Comparison of ENCODE assay signal across 1 cellular context in genomic region chr5:158599132-158599531, GRCh38.
TF ChIP-seq lines count a peak whose summit lies in the region.

No MANE protein-coding gene starts in this region.

TF ChIP-seq in GM12878, 131 proteins besides CTCF, POLR2A, EP300 and RAD21 (continued from another document):
- TF ChIP-seq POU2F2 (IDR thresholded peaks at IDR 0.05; ENCODE audit: borderline replicate concordance, low read depth, low read length) (no peak), STAT1 (conservative IDR thresholded peaks at IDR 0.05) (no peak), RAD51 (IDR thresholded peaks at IDR 0.05) (no peak), E2F8 (IDR thresholded peaks at IDR 0.05; ENCODE audit: low read depth, partially characterized antibody) (no peak), ATF7 (IDR thresholded peaks at IDR 0.05; ENCODE audit: low read depth) (no peak; the same call in 1 of the 2 replicates), REST (IDR thresholded peaks at IDR 0.05; ENCODE audit: low read depth, low read length) (no peak), FOS (IDR thresholded peaks at IDR 0.05; ENCODE audit: borderline replicate concordance, extremely low read depth, insufficient read length) (no peak)
